Comparison of ENCODE assay signal across 1 cellular context in genomic region chr17:36645358-36645757, GRCh38.
TF ChIP-seq lines count a peak whose summit lies in the region.

No MANE protein-coding gene starts in this region.

TF ChIP-seq in HEK293, 187 proteins besides CTCF, POLR2A, EP300 and RAD21 (continued from another document):
- TF ChIP-seq PRDM10 (tag by site-specific recombination; IDR thresholded peaks at IDR 0.05): peak; percentile 46
- TF ChIP-seq ZNF132 (tag by site-specific recombination; IDR thresholded peaks at IDR 0.05; ENCODE audit: borderline replicate concordance): no peak
- no peak for TF ChIP-seq IKZF3 (tag by site-specific recombination; IDR thresholded peaks at IDR 0.05)
